25 cellular contexts compared by ENCODE assay signal in genomic region chr4:94714360-94714759, GRCh38. TPM values are rescaled to one million over a fixed set of nuclear protein-coding genes. Genes with fewer than 3 reads are reported as not detected.
DNase-seq lines count a peak whose midpoint lies in the region; TF ChIP-seq lines count a peak whose summit lies in the region.
"Had no signal": no experiment of that assay in that cellular context is flagged by ENCODE, and none has a peak within 500 bp of the region (broad histone marks: within the 10 kb centered on the region; RNA-seq: fewer than 3 reads in every experiment).

No MANE protein-coding gene starts in this region.

- in situ Hi-C loops in brain microvascular endothelial cell (cut with HindIII; ENCODE audit: low pct_ligation_motif_present, low sequenced_read_pairs): no loop called here

- H3K4me1 ChIP-seq in uterus: no peaks in the 10 kb centered on the region
- H3K4me1 ChIP-seq: prostate gland, vagina had no signal

- no peaks in the 10 kb centered on the region for H3K9me3 ChIP-seq in uterus
- H3K9me3 ChIP-seq: mucosa of descending colon, prostate gland, vagina had no signal

- intact Hi-C loops in uterus (cut with DNase I; ENCODE audit: low total_unique reads): no loop called here

- H3K27ac ChIP-seq in brain microvascular endothelial cell: peak overlapping the region; percentile 68
- peak overlapping the region; percentile 37 to 78 for H3K27ac ChIP-seq in uterus
- H3K27ac ChIP-seq: KMS-11, vagina had no signal

- H3K27me3 ChIP-seq in brain microvascular endothelial cell (replicated peaks) (no peaks in the 10 kb centered on the region), uterus (no peaks in the 10 kb centered on the region)
- H3K27me3 ChIP-seq: vagina had no signal

- H3K36me3 ChIP-seq in brain microvascular endothelial cell (replicated peaks): no peaks in the 10 kb centered on the region
- no peaks in the 10 kb centered on the region for H3K36me3 ChIP-seq in uterus
- H3K36me3 ChIP-seq: prostate gland, vagina had no signal

- no peak for TF ChIP-seq CTCF in brain microvascular endothelial cell (IDR thresholded peaks at IDR 0.05; ENCODE audit: low read depth, low read length, missing control alignments)
- no peak for TF ChIP-seq CTCF in uterus (IDR thresholded peaks at IDR 0.05)

- H3K4me3 ChIP-seq in brain microvascular endothelial cell (ENCODE audit: low read depth, low read length) (no peak overlapping the region), uterus (no peak overlapping the region)
- H3K4me3 ChIP-seq: GM23338, mucosa of descending colon, prostate gland, vagina had no signal

- no peak for TF ChIP-seq POLR2A in uterus (IDR thresholded peaks at IDR 0.05)

- peak; percentile 25 for DNase-seq in GM04504 (ENCODE audit: low read depth)
- DNase-seq in brain microvascular endothelial cell: no peak
- DNase-seq in hepatic stellate cell (ENCODE audit: low spot score): peak; percentile 36
- no peak for DNase-seq in uterus
- DNase-seq in activated naive CD4-positive, alpha-beta T cell treated with anti-CD3 and anti-CD28 coated beads, Interleukin-2, amount 50 U/mL, for 16 hours: no peak
- no peak for DNase-seq in occipital lobe (lab: John Stamatoyannopoulos, UW)
- DNase-seq in activated T-cell treated with anti-CD3 and anti-CD28 coated beads, Interleukin-2, amount 50 U/mL, for 1 hour: no peak
- DNase-seq: activated CD4-positive, alpha-beta T cell treated with anti-CD3 and anti-CD28 coated beads, Interleukin-2, amount 50 U/mL, for 48 hours; activated CD8-positive, alpha-beta memory T cell treated with anti-CD3 and anti-CD28 coated beads, Interleukin-2, amount 50 U/mL, for 48 hours; activated naive CD8-positive, alpha-beta T cell treated with anti-CD3 and anti-CD28 coated beads for 36 hours; CD4-positive, alpha-beta memory T cell; cerebellar nuclear complex; islet precursor cell; mucosa of descending colon; MV-4-11; NCI-H1694; NCI-H2171; NCI-H510A treated with DMSO at 0.1 percent for 48 hours; PC-3; substantia nigra had no signal

RNA-seq across cellular contexts. Expression of gene BMPR1B, which starts 43.4 kb away (rescaled TPM):
- total RNA-seq in uterus (10 to 100 TPM in 1 of 4 donors, 1 to 10 TPM in 2, under 1 TPM in 1; under 0.01 to 13.6 (median 3.3) TPM), occipital lobe (23.6 TPM)
- total RNA-seq: activated naive CD8-positive, alpha-beta T cell treated with anti-CD3 and anti-CD28 coated beads for 36 hours; activated T-helper 2 cell treated with anti-CD3 and anti-CD28 coated beads, Interferon-gamma antibody, Interleukin-2, Interleukin-4, amounts not matched to agents 10 μg/mL and 5 μg/mL and 100 μg/mL, durations not matched to agents 14 hours and 24 hours and 36 hours had no signal

Comparison
In these comparisons a context has a peak if more than half of its experiments do, and no peak if none do; other contexts are left out.
1. DNase-seq: peak in GM04504 (single experiment) and hepatic stellate cell (single experiment); none in brain microvascular endothelial cell (single experiment), uterus (0 of 2), activated naive CD4-positive, alpha-beta T cell treated with anti-CD3 and anti-CD28 coated beads, Interleukin-2, amount 50 U/mL, for 16 hours (single experiment), occipital lobe (single experiment) and activated T-cell treated with anti-CD3 and anti-CD28 coated beads, Interleukin-2, amount 50 U/mL, for 1 hour (single experiment).